ENCODE assay signal across 16 cellular contexts in genomic region chr7:42460948-42461347, GRCh38.
DNase-seq lines count a peak whose midpoint lies in the region; ATAC-seq, FAIRE-seq and TF ChIP-seq lines count a peak whose summit lies in the region.
"Had no signal": no experiment of that assay in that cellular context is flagged by ENCODE, and none has a peak within 500 bp of the region (broad histone marks: within the 10 kb centered on the region; RNA-seq: fewer than 3 reads in every experiment).

No MANE protein-coding gene starts in this region.

- H4K20me1 ChIP-seq in GM23248 (ENCODE audit: insufficient read depth): no peaks in the 10 kb centered on the region; the same call in 1 of the 2 replicates
- H4K20me1 ChIP-seq: BLaER1 treated with 17β-estradiol and CSF1 and Interleukin-3, amounts not matched to agents 10 nM and 100 nM had no signal

- no peaks in the 10 kb centered on the region for H3K36me3 ChIP-seq in GM23248 (ENCODE audit: low read depth)
- H3K36me3 ChIP-seq: BLaER1 treated with 17β-estradiol and CSF1 and Interleukin-3, amounts not matched to agents 10 nM and 100 nM had no signal

- no peak overlapping the region for H3K9ac ChIP-seq in GM23248
- H3K9ac ChIP-seq: BLaER1 treated with 17β-estradiol and CSF1 and Interleukin-3, amounts not matched to agents 10 nM and 100 nM had no signal

- H3F3A ChIP-seq in GM23248 (ENCODE audit: insufficient read depth): no peaks in the 10 kb centered on the region

- H3K9me2 ChIP-seq in GM23248 (ENCODE audit: insufficient read depth): no peaks in the 10 kb centered on the region

- no peak overlapping the region for H3K27ac ChIP-seq in GM23248
- H3K27ac ChIP-seq: BLaER1 treated with 17β-estradiol and CSF1 and Interleukin-3, amounts not matched to agents 10 nM and 100 nM had no signal

- 2 to 6% methylated on average over 1 of the region's 1 CpG for WGBS in GM23248 (ENCODE audit: low coverage in 1 of 2, low lambda C conversion rate in 2 of 2, missing lambda C conversion rate in 2 of 2), 2 experiments

- in situ Hi-C loops in GM23248 (cut with MboI): no loop called here

- no peak overlapping the region for H2AFZ ChIP-seq in GM23248

- ATAC-seq in HG02588 (IDR thresholded peaks at IDR 0.05; ENCODE audit: unreplicated experiment): no peak
- ATAC-seq: CD8-positive, alpha-beta T cell; GM12878; HCT116 had no signal

- no peaks in the 10 kb centered on the region for H3K79me2 ChIP-seq in GM23248 (ENCODE audit: insufficient read depth)

- FAIRE-seq in H54 (lab: Jason Lieb, UNC): no peak
- FAIRE-seq: GM12878, GM19239 had no signal

- TF ChIP-seq POLR2A in H54 (IDR thresholded peaks at IDR 0.05; ENCODE audit: low read depth, low read length): no peak

- no peak overlapping the region for H3K4me2 ChIP-seq in GM23248 (ENCODE audit: unreplicated experiment)

- H3K4me3 ChIP-seq in GM23248: no peak overlapping the region
- H3K4me3 ChIP-seq: BLaER1 treated with 17β-estradiol and CSF1 and Interleukin-3, amounts not matched to agents 10 nM and 100 nM; GM12878 had no signal

- no peaks in the 10 kb centered on the region for H3K27me3 ChIP-seq in GM23248 (replicated peaks; ENCODE audit: insufficient read depth)

- no peaks in the 10 kb centered on the region for H3K9me3 ChIP-seq in GM23248 (ENCODE audit: low read depth)

- peaks cover 4% of the 10 kb centered on the region; the same call in 1 of the 2 replicates for H3K4me1 ChIP-seq in GM23248 (ENCODE audit: insufficient read depth)

- DNase-seq in GM23248 (peak; percentile 20), amniotic epithelial cell (ENCODE audit: low read depth) (peak; percentile 36), iris pigment epithelial cell (ENCODE audit: low read depth) (peak; percentile 10), H54 (ENCODE audit: insufficient read length, low spot score) (no peak), T-helper 9 cell (no peak)
- DNase-seq in activated CD8-positive, alpha-beta memory T cell treated with anti-CD3 and anti-CD28 coated beads, Interleukin-2, amount 50 U/mL, for 4 hours: no peak
- DNase-seq: 8988T; Calu3; CD8-positive, alpha-beta T cell; DMS79 treated with DMSO at 0.1 percent for 48 hours; HFFc6 had no signal

Comparison
In these comparisons a context has a peak if more than half of its experiments do, and no peak if none do; other contexts are left out.
1. DNase-seq: peak in GM23248 (single experiment), amniotic epithelial cell (single experiment) and iris pigment epithelial cell (single experiment); none in H54 (single experiment), T-helper 9 cell (single experiment) and activated CD8-positive, alpha-beta memory T cell treated with anti-CD3 and anti-CD28 coated beads, Interleukin-2, amount 50 U/mL, for 4 hours (single experiment).